9 cellular contexts compared by ENCODE assay signal in genomic region chr5:142063376-142063775, GRCh38. TPM values are rescaled to one million over a fixed set of nuclear protein-coding genes. Genes with fewer than 3 reads are reported as not detected.
A peak's percentile ranks its signal among the peaks of the same experiment; 100 is the strongest.
DNase-seq lines count a peak whose midpoint lies in the region; ATAC-seq, FAIRE-seq and TF ChIP-seq lines count a peak whose summit lies in the region.
"Had no signal": no experiment of that assay in that cellular context is flagged by ENCODE, and none has a peak within 500 bp of the region (broad histone marks: within the 10 kb centered on the region; RNA-seq: fewer than 3 reads in every experiment).

No MANE protein-coding gene starts in this region.

- intact Hi-C loops in right cardiac atrium (cut with DNase I) (loop anchor here in 1 of 4 donors (10.0 kb wide), 1 partner anchor 49 kb away; the partner anchor contains the start of gene GNPDA1), Right ventricle myocardium inferior (cut with DNase I) (loop anchor here (2.0 to 5.0 kb wide), 3 partner anchors 36 to 51 kb away; partner anchors contain the start of genes GNPDA1 and NDFIP1), tibial artery (cut with DNase I; ENCODE audit: low total_unique reads) (loop anchor here (5.0 kb wide), 1 partner anchor 44 kb away; the partner anchor contains the start of gene NDFIP1)
- intact Hi-C loops in naive thymus-derived CD4-positive, alpha-beta T cell (cut with micrococcal nuclease): no loop called here

- peaks cover 0 to 2% (median 0%) of the 10 kb centered on the region in 5 donors for H3K27me3 Mint-ChIP-seq in naive thymus-derived CD4-positive, alpha-beta T cell

- no peaks in the 10 kb centered on the region for H3K9me3 Mint-ChIP-seq in naive thymus-derived CD4-positive, alpha-beta T cell
- H3K9me3 Mint-ChIP-seq: T-helper 1 cell treated with Interleukin-12 subunit alpha and Interleukin-12 subunit beta and Interleukin-4 antibody, amounts not matched to agents 30 μg/mL and 1 μg/mL, for 36 hours had no signal

- H3K4me1 Mint-ChIP-seq in naive thymus-derived CD4-positive, alpha-beta T cell: peaks cover 8 to 25% (median 18%) of the 10 kb centered on the region in 7 donors

- FAIRE-seq in bronchial epithelial cell (lab: Jason Lieb, UNC): peak; percentile 18

- POLR2A ChIA-PET in naive thymus-derived CD4-positive, alpha-beta T cell (lab: Charles Lee): interaction anchor here (0.8 to 2.2 kb wide), 4 partner anchors 12 to 46 kb away, joined by 3 to 9 read pairs (median 4); partner anchors contain the start of gene NDFIP1

- CTCF ChIA-PET in naive thymus-derived CD4-positive, alpha-beta T cell (lab: Charles Lee): interaction anchor here (0.9 kb wide), 1 partner anchor 81 kb away, joined by 3 read pairs; no protein-coding TSS in a partner anchor

- H3K9me3 ChIP-seq in right cardiac atrium (ENCODE audit: control insufficient read depth, low read length) (no peaks in the 10 kb centered on the region), tibial artery (no peaks in the 10 kb centered on the region)
- H3K9me3 ChIP-seq in naive thymus-derived CD4-positive, alpha-beta T cell (ENCODE audit: control insufficient read depth in 2 of 3, low read length in 3 of 3): no peaks in the 10 kb centered on the region

- H3K27ac ChIP-seq in right cardiac atrium (ENCODE audit: low read length) (peak overlapping the region; percentile 70), tibial artery (peak overlapping the region; percentile 82 to 86)
- H3K27ac ChIP-seq in naive thymus-derived CD4-positive, alpha-beta T cell (ENCODE audit: low read depth, low read length): no peak overlapping the region

- no peak for TF ChIP-seq CTCF in bronchial epithelial cell (IDR thresholded peaks at IDR 0.05; ENCODE audit: insufficient read depth, low read length, severe bottlenecking)
- TF ChIP-seq CTCF in tibial artery (IDR thresholded peaks at IDR 0.05): no peak

- H3K36me3 ChIP-seq in bronchial epithelial cell (ENCODE audit: control insufficient read depth, insufficient read depth, low read length): no peaks in the 10 kb centered on the region
- H3K36me3 ChIP-seq in naive thymus-derived CD4-positive, alpha-beta T cell (ENCODE audit: control insufficient read depth in 2 of 3, insufficient read depth in 3 of 3, low read length in 3 of 3): no peaks in the 10 kb centered on the region
- no peaks in the 10 kb centered on the region for H3K36me3 ChIP-seq in tibial artery

- DNase-seq in right cardiac atrium (no peak), Right ventricle myocardium inferior (ENCODE audit: missing footprints) (no peak), bronchial epithelial cell (ENCODE audit: low read depth) (no peak), tibial artery (no peak), EL (no peak), D341Med (ENCODE audit: low spot score) (no peak)
- DNase-seq in naive thymus-derived CD4-positive, alpha-beta T cell: no peak

- peak overlapping the region; percentile 14 to 81 (median 52) for H3K4me3 Mint-ChIP-seq in naive thymus-derived CD4-positive, alpha-beta T cell
- H3K4me3 Mint-ChIP-seq: T-helper 1 cell treated with Interleukin-12 subunit alpha and Interleukin-12 subunit beta and Interleukin-4 antibody, amounts not matched to agents 30 μg/mL and 1 μg/mL, for 36 hours had no signal

- WGBS in right cardiac atrium: 62% methylated on average over 4 of the region's 4 CpGs

- H3K4me1 ChIP-seq in right cardiac atrium (ENCODE audit: control insufficient read depth, insufficient read depth, low read length) (peaks cover 5% of the 10 kb centered on the region), tibial artery (peaks cover 0 to 48% (median 32%) of the 10 kb centered on the region in 4 donors)
- H3K4me1 ChIP-seq in naive thymus-derived CD4-positive, alpha-beta T cell (ENCODE audit: control insufficient read depth in 2 of 2, insufficient read depth in 2 of 2, low read length in 2 of 2): peaks cover 5 to 16% of the 10 kb centered on the region in 2 donors

- no peaks in the 10 kb centered on the region for H3K36me3 Mint-ChIP-seq in naive thymus-derived CD4-positive, alpha-beta T cell

- H3K27ac Mint-ChIP-seq in naive thymus-derived CD4-positive, alpha-beta T cell: peak overlapping the region in 5 of 9 donors; percentile 2 to 55 (median 46)

- H3K27me3 ChIP-seq in right cardiac atrium (ENCODE audit: control insufficient read depth, insufficient read depth) (no peaks in the 10 kb centered on the region), bronchial epithelial cell (ENCODE audit: control insufficient read depth, insufficient read depth, low read length) (no peaks in the 10 kb centered on the region), tibial artery (no peaks in the 10 kb centered on the region)
- H3K27me3 ChIP-seq in naive thymus-derived CD4-positive, alpha-beta T cell (ENCODE audit: control insufficient read depth in 2 of 2, insufficient read depth in 2 of 2, low read length in 2 of 2): no peaks in the 10 kb centered on the region

- ATAC-seq in right cardiac atrium: no peak
- ATAC-seq in Right ventricle myocardium inferior: no peak
- ATAC-seq in naive thymus-derived CD4-positive, alpha-beta T cell: peak; percentile 10
- no peak for ATAC-seq in HG02763 (IDR thresholded peaks at IDR 0.05; ENCODE audit: unreplicated experiment)

- H3K4me3 ChIP-seq in right cardiac atrium (ENCODE audit: low read length) (no peak overlapping the region), bronchial epithelial cell (ENCODE audit: low read depth, low read length) (no peak overlapping the region), tibial artery (peak overlapping the region in 1 of 2 donors; percentile 0)
- peak overlapping the region; percentile 27 for H3K4me3 ChIP-seq in naive thymus-derived CD4-positive, alpha-beta T cell (ENCODE audit: low read length)

RNA-seq across cellular contexts. Expression of gene NDFIP1, which starts 45.2 kb away (rescaled TPM):
- 10 to 100 TPM; 67.9 to 74.5 (median 68.3) TPM for total RNA-seq in right cardiac atrium
- 51.6 TPM for polyA plus RNA-seq in right cardiac atrium
- 51.9 TPM for total RNA-seq in Right ventricle myocardium inferior
- total RNA-seq in bronchial epithelial cell: 16.8 and 29.8 TPM in 2 replicates
- 100 to 1,000 TPM in 2 of 5 experiments, 10 to 100 TPM in 3; 53.0 to 136 (median 95.5) TPM for total RNA-seq in naive thymus-derived CD4-positive, alpha-beta T cell
- polyA plus RNA-seq in naive thymus-derived CD4-positive, alpha-beta T cell: 100 to 1,000 TPM in 1 of 2 donors, 10 to 100 TPM in 1; 99.3 to 101 TPM

RNA-seq across cellular contexts. Expression of gene GNPDA1, which starts 50.5 kb away (rescaled TPM):
- total RNA-seq in right cardiac atrium (10 to 100 TPM; 16.9 to 22.5 (median 19.2) TPM), Right ventricle myocardium inferior (25.2 TPM), bronchial epithelial cell (40.1 and 67.1 TPM in 2 replicates)
- 12.1 TPM for polyA plus RNA-seq in right cardiac atrium
- total RNA-seq in naive thymus-derived CD4-positive, alpha-beta T cell: 10 to 100 TPM; 13.3 to 60.4 (median 26.4) TPM
- polyA plus RNA-seq in naive thymus-derived CD4-positive, alpha-beta T cell: 10 to 100 TPM; 37.9 to 47.7 TPM

Comparison
In these comparisons a context has a peak if more than half of its experiments do, and no peak if none do; other contexts are left out.
1. intact Hi-C loops: an anchor here in Right ventricle myocardium inferior (2.0 to 5.0 kb wide) and tibial artery (5.0 kb wide); none called in naive thymus-derived CD4-positive, alpha-beta T cell.